ENCODE assay signal across 10 cellular contexts in the genomic region with DNA sequence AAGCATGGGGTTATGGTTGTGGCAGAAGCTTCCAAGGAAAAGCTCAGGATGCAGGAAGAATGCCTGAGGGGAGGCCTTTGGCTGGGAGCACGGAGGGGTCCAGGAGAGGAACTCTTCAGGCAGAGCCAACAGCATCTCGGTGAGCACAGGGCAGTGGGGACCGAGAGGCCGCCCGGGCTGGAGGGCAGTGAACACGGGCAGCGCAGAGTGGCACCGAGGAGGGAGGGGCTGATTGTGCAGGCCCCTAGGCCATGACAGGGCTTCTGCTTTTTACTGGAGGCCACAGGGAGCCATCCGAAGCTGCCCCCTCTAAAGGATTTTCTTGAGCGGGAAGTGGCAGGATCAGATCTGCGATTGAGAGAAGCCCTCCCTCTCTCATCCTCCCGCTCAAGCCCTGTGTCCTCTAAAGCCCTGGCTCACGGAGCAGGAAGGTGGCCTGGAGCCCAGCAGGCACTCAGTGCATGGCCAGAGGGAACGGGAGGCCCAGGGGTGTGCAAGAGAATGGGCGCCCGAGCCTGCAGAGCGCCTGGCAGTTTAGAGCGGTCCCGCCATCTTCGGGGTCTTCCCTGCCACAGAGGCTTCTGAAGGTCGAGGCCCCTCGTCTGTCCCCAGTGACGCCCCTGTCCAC. TPM values are rescaled to one million over a fixed set of nuclear protein-coding genes. Genes with fewer than 3 reads are reported as not detected.
DNase-seq lines count a peak whose midpoint lies in the region; ATAC-seq and TF ChIP-seq lines count a peak whose summit lies in the region.
"Had no signal": no experiment of that assay in that cellular context is flagged by ENCODE, and none has a peak within 500 bp of the region (broad histone marks: within the 10 kb centered on the region; RNA-seq: fewer than 3 reads in every experiment).

No MANE protein-coding gene starts in this region.

- H3K36me3 ChIP-seq in breast epithelium (no peaks in the 10 kb centered on the region), right lobe of liver (no peaks in the 10 kb centered on the region), aorta (ENCODE audit: control insufficient read depth in 1 of 2, insufficient read depth in 2 of 2, low read length in 1 of 2) (no peaks in the 10 kb centered on the region)

- peaks cover 0 to 12% of the 10 kb centered on the region in 2 donors for H3K4me1 ChIP-seq in breast epithelium
- peaks cover 0 to 51% (median 25%) of the 10 kb centered on the region in 4 donors for H3K4me1 ChIP-seq in right lobe of liver
- H3K4me1 ChIP-seq in aorta (ENCODE audit: control insufficient read depth in 1 of 2, insufficient read depth in 2 of 2, low read length in 2 of 2), result no peaks in the 10 kb centered on the region

- H3K27ac ChIP-seq in breast epithelium, result peak overlapping the region; percentile 4 to 33
- H3K27ac ChIP-seq in right lobe of liver, result peak overlapping the region in 2 of 3 donors; percentile 24 to 63
- no peak overlapping the region for H3K27ac ChIP-seq in aorta (ENCODE audit: low read depth in 1 of 2, low read length in 2 of 2)

- TF ChIP-seq CTCF in breast epithelium (IDR thresholded peaks at IDR 0.05), result no peak
- no peak for TF ChIP-seq CTCF in right lobe of liver (IDR thresholded peaks at IDR 0.05)
- no peak for TF ChIP-seq CTCF in progenitor cell of endocrine pancreas (IDR thresholded peaks at IDR 0.05; ENCODE audit: unreplicated experiment)

- H3K27me3 Mint-ChIP-seq in activated naive CD8-positive, alpha-beta T cell treated with anti-CD3 and anti-CD28 coated beads, Interleukin-2, amount 10 ng/mL, durations not matched to agents 7 days and 5 days, result peaks cover 9% of the 10 kb centered on the region
- no peaks in the 10 kb centered on the region for H3K27me3 Mint-ChIP-seq in activated naive CD8-positive, alpha-beta T cell treated with anti-CD3 and anti-CD28 coated beads for 36 hours
- H3K27me3 Mint-ChIP-seq in progenitor cell of endocrine pancreas, result peaks cover 8% of the 10 kb centered on the region

- H3K36me3 Mint-ChIP-seq in activated naive CD8-positive, alpha-beta T cell treated with anti-CD3 and anti-CD28 coated beads, Interleukin-2, amount 10 ng/mL, durations not matched to agents 7 days and 5 days, result no peaks in the 10 kb centered on the region
- no peaks in the 10 kb centered on the region for H3K36me3 Mint-ChIP-seq in activated naive CD8-positive, alpha-beta T cell treated with anti-CD3 and anti-CD28 coated beads for 36 hours
- no peaks in the 10 kb centered on the region for H3K36me3 Mint-ChIP-seq in progenitor cell of endocrine pancreas (ENCODE audit: insufficient read depth)
- H3K36me3 Mint-ChIP-seq: type B pancreatic cell had no signal

- TF ChIP-seq POLR2A in breast epithelium (IDR thresholded peaks at IDR 0.05) (no peak), right lobe of liver (IDR thresholded peaks at IDR 0.05) (no peak)

- POLR2A ChIA-PET in activated naive CD8-positive, alpha-beta T cell treated with anti-CD3 and anti-CD28 coated beads, Interleukin-2, amount 10 ng/mL, durations not matched to agents 7 days and 5 days (lab: Charles Lee), result interaction anchor here (1.2 kb wide), 1 partner anchor 29 kb away, joined by 3 read pairs; no protein-coding TSS in a partner anchor

- no peak for DNase-seq in activated naive CD8-positive, alpha-beta T cell treated with anti-CD3 and anti-CD28 coated beads, Interleukin-2, amount 10 ng/mL, durations not matched to agents 7 days and 5 days
- no peak for DNase-seq in activated naive CD8-positive, alpha-beta T cell treated with anti-CD3 and anti-CD28 coated beads for 36 hours
- DNase-seq in breast epithelium (ENCODE audit: low spot score in 2 of 2) (no peak), right lobe of liver (peak; percentile 67 to 78 (median 74)), aorta (peak in 1 of 2 donors; percentile 74), T-helper 9 cell (no peak), progenitor cell of endocrine pancreas (ENCODE audit: low spot score, unreplicated experiment) (no peak)
- DNase-seq: cortex of kidney had no signal

- H3K27me3 ChIP-seq in breast epithelium (no peaks in the 10 kb centered on the region), right lobe of liver (no peaks in the 10 kb centered on the region), aorta (ENCODE audit: control insufficient read depth in 1 of 2, insufficient read depth in 2 of 2, low read length in 1 of 2) (no peaks in the 10 kb centered on the region)

- H3K4me1 Mint-ChIP-seq in activated naive CD8-positive, alpha-beta T cell treated with anti-CD3 and anti-CD28 coated beads, Interleukin-2, amount 10 ng/mL, durations not matched to agents 7 days and 5 days, result peaks cover 34% of the 10 kb centered on the region
- peaks cover 28% of the 10 kb centered on the region for H3K4me1 Mint-ChIP-seq in activated naive CD8-positive, alpha-beta T cell treated with anti-CD3 and anti-CD28 coated beads for 36 hours
- H3K4me1 Mint-ChIP-seq in progenitor cell of endocrine pancreas (ENCODE audit: low read depth), result peaks cover 20% of the 10 kb centered on the region

- 82% methylated on average over 4 of the region's 23 CpGs for WGBS in right lobe of liver (ENCODE audit: insufficient coverage, low coverage, low lambda C conversion rate, missing lambda C conversion rate)
- WGBS in aorta, 2 donors, result 79 to 81% methylated on average over 17 to 23 of the region's 23 CpGs

- H3K4me3 Mint-ChIP-seq in activated naive CD8-positive, alpha-beta T cell treated with anti-CD3 and anti-CD28 coated beads, Interleukin-2, amount 10 ng/mL, durations not matched to agents 7 days and 5 days, result peak overlapping the region; percentile 67
- no peak overlapping the region for H3K4me3 Mint-ChIP-seq in activated naive CD8-positive, alpha-beta T cell treated with anti-CD3 and anti-CD28 coated beads for 36 hours
- no peak overlapping the region for H3K4me3 Mint-ChIP-seq in progenitor cell of endocrine pancreas (ENCODE audit: low read depth)

- intact Hi-C loops in breast epithelium (cut with DNase I; ENCODE audit: low total_unique reads) (no loop called here), right lobe of liver (cut with DNase I) (loop anchor here in 1 of 2 donors (10.0 kb wide), 1 partner anchor 505 kb away; no protein-coding TSS in a partner anchor), aorta (cut with DNase I) (loop anchor here (5.0 to 10.0 kb wide), 4 partner anchors 175 to 565 kb away; a partner anchor contains a TSS)

- no peaks in the 10 kb centered on the region for H3K9me3 Mint-ChIP-seq in activated naive CD8-positive, alpha-beta T cell treated with anti-CD3 and anti-CD28 coated beads, Interleukin-2, amount 10 ng/mL, durations not matched to agents 7 days and 5 days
- H3K9me3 Mint-ChIP-seq in activated naive CD8-positive, alpha-beta T cell treated with anti-CD3 and anti-CD28 coated beads for 36 hours, result no peaks in the 10 kb centered on the region
- H3K9me3 Mint-ChIP-seq in progenitor cell of endocrine pancreas (ENCODE audit: low read depth), result no peaks in the 10 kb centered on the region
- H3K9me3 Mint-ChIP-seq: type B pancreatic cell had no signal

- H3K4me3 ChIP-seq in breast epithelium (peak overlapping the region in 1 of 3 donors; percentile 42), right lobe of liver (no peak overlapping the region), aorta (ENCODE audit: low read length in 2 of 2) (no peak overlapping the region)

- no peak for ATAC-seq in activated naive CD8-positive, alpha-beta T cell treated with anti-CD3 and anti-CD28 coated beads, Interleukin-2, amount 10 ng/mL, durations not matched to agents 7 days and 5 days (ENCODE audit: low read depth)
- ATAC-seq in right lobe of liver (peak; percentile 64 to 78 (median 68)), aorta (ENCODE audit: low FRiP score) (peak; percentile 68), GM21360 (IDR thresholded peaks at IDR 0.05; ENCODE audit: unreplicated experiment) (no peak)

- H3K9me3 ChIP-seq in breast epithelium, result no peaks in the 10 kb centered on the region
- H3K9me3 ChIP-seq in right lobe of liver, result no peaks in the 10 kb centered on the region
- no peaks in the 10 kb centered on the region for H3K9me3 ChIP-seq in aorta (ENCODE audit: control insufficient read depth, low read length)

- peak overlapping the region; percentile 75 for H3K27ac Mint-ChIP-seq in activated naive CD8-positive, alpha-beta T cell treated with anti-CD3 and anti-CD28 coated beads, Interleukin-2, amount 10 ng/mL, durations not matched to agents 7 days and 5 days
- H3K27ac Mint-ChIP-seq in activated naive CD8-positive, alpha-beta T cell treated with anti-CD3 and anti-CD28 coated beads for 36 hours, result no peak overlapping the region
- no peak overlapping the region for H3K27ac Mint-ChIP-seq in progenitor cell of endocrine pancreas

RNA-seq across cellular contexts. Expression of a gene that starts 20.6 kb away (rescaled TPM):
- total RNA-seq in activated naive CD8-positive, alpha-beta T cell treated with anti-CD3 and anti-CD28 coated beads, Interleukin-2, amount 10 ng/mL, durations not matched to agents 7 days and 5 days, result 10 to 100 TPM; 52.7 to 53.5 TPM
- total RNA-seq in activated naive CD8-positive, alpha-beta T cell treated with anti-CD3 and anti-CD28 coated beads for 36 hours, result 10 to 100 TPM; 20.2 to 20.3 TPM
- 10 to 100 TPM; 26.5 to 37.0 (median 36.4) TPM for total RNA-seq in breast epithelium
- 10 to 100 TPM in 5 of 6 experiments, 1 to 10 TPM in 1; 8.5 to 20.1 (median 13.4) TPM for total RNA-seq in right lobe of liver
- 10 to 100 TPM; 35.9 to 39.2 TPM for total RNA-seq in aorta
- 10 to 100 TPM; 29.7 to 57.6 TPM for polyA plus RNA-seq in aorta
- 35.1 and 39.2 TPM in 2 replicates for total RNA-seq in progenitor cell of endocrine pancreas

Comparison
In these comparisons a context has a peak if more than half of its experiments do, and no peak if none do; other contexts are left out.
1. ATAC-seq: peak in right lobe of liver (4 of 4) and aorta (single experiment); none in activated naive CD8-positive, alpha-beta T cell treated with anti-CD3 and anti-CD28 coated beads, Interleukin-2, amount 10 ng/mL, durations not matched to agents 7 days and 5 days (single experiment) and GM21360 (single experiment).
2. DNase-seq: peak in right lobe of liver (3 of 3); none in activated naive CD8-positive, alpha-beta T cell treated with anti-CD3 and anti-CD28 coated beads, Interleukin-2, amount 10 ng/mL, durations not matched to agents 7 days and 5 days (single experiment), activated naive CD8-positive, alpha-beta T cell treated with anti-CD3 and anti-CD28 coated beads for 36 hours (single experiment), breast epithelium (0 of 2), T-helper 9 cell (single experiment) and progenitor cell of endocrine pancreas (single experiment).
3. H3K27ac ChIP-seq: peak in breast epithelium (2 of 2) and right lobe of liver (2 of 3); none in aorta (0 of 2).